In the genomic region with DNA sequence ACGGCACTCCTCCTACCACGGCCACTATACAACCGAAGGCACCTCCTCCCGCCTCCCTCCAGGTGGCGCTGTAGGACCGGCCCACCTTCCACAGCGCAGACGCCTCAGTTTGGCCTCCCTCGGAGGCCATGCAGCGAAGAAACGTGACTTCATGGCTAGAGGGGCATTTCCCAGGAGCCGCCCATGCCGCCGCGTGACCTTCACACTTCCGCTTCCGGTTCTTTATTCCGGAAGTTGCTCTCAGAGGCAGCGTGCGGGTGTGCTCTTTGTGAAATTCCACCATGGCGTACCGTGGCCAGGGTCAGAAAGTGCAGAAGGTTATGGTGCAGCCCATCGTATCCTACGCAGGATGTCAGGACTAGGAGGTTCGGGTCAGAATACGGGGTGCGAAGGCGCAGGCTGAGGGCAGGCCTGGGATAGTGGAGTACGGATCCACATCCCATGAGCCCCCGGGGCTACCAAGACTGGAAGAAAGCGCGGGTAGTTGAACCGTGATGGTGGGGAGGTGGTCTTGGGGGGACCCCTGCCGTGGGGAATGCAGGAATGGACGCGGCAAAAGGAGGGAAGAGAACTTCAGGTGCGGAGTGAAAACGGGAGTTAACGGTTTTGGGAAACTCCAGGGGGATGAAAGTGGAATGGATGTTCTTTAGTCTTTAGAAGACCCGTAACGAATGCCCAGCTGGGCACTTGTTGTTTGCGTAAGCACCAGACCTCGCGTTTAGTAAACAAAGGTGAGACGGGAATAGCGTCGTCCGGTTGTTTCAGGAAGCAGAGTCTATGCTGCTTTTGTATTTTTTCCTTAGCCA, we compare ENCODE assay signal across 8 cellular contexts. TPM values are rescaled to one million over a fixed set of nuclear protein-coding genes. Genes with fewer than 3 reads are reported as not detected.
DNase-seq lines count a peak whose midpoint lies in the region; ATAC-seq and TF ChIP-seq lines count a peak whose summit lies in the region.

Gene SNRPE (plus strand): TSS at position 221 of the 806 bp plus-strand sequence. CDS start 61 bp downstream, at position 282.

- TF ChIP-seq EP300 in tibial nerve (IDR thresholded peaks at IDR 0.05): peak; percentile 92 to 96

- peak within 1 kb of the TSS; percentile 77 for H3K4me2 ChIP-seq in parathyroid adenoma (ENCODE audit: low read length)

- H3K27me3 ChIP-seq in parathyroid adenoma (ENCODE audit: control insufficient read depth, insufficient read depth, low read length): no peaks in the 10 kb centered on the region
- no peaks in the 10 kb centered on the region for H3K27me3 ChIP-seq in tibial nerve

- H3K9me3 ChIP-seq in parathyroid adenoma (ENCODE audit: control insufficient read depth, low read length): no peaks in the 10 kb centered on the region
- H3K9me3 ChIP-seq in tibial nerve: no peaks in the 10 kb centered on the region

- WGBS in tibial nerve, 2 donors: 1% methylated on average over 48 of the region's 48 CpGs

- DNase-seq in NCI-H1417 (lab: John Stamatoyannopoulos, UW) (peak; percentile 95 to 100 (median 99)), SW 1271 (lab: John Stamatoyannopoulos, UW) (peak; percentile 84 to 93), Right ventricle myocardium superior (peak; percentile 94), tibial nerve (ENCODE audit: low spot score in 2 of 2) (peak; percentile 88 to 91)
- peak; percentile 89 for DNase-seq in activated naive CD8-positive, alpha-beta T cell treated with anti-CD3 and anti-CD28 coated beads, Interleukin-2, amount 50 U/mL, for 16 hours (ENCODE audit: low read depth, low spot score)

- TF ChIP-seq POLR2A in tibial nerve (IDR thresholded peaks at IDR 0.05): peak; percentile 29 to 72

- H3K4me1 ChIP-seq in parathyroid adenoma (peaks cover 4% of the 10 kb centered on the region), tibial nerve (peaks cover 0 to 28% (median 12%) of the 10 kb centered on the region in 4 donors)

- peak within 1 kb of the TSS; percentile 94 for H3K4me3 ChIP-seq in parathyroid adenoma (ENCODE audit: low read depth, low read length)
- peak within 1 kb of the TSS; percentile 66 to 96 (median 89) for H3K4me3 ChIP-seq in tibial nerve

- intact Hi-C loops in Right ventricle myocardium superior (cut with DNase I): no loop called here

- H2AFZ ChIP-seq in parathyroid adenoma: peak within 1 kb of the TSS; percentile 77

- no peaks in the 10 kb centered on the region for H3K79me2 ChIP-seq in parathyroid adenoma

- H3K27ac ChIP-seq in parathyroid adenoma: peak within 1 kb of the TSS; percentile 54
- H3K27ac ChIP-seq in tibial nerve: peak within 1 kb of the TSS in 3 of 4 donors; percentile 51 to 79 (median 72)

- H3K9ac ChIP-seq in parathyroid adenoma: peak within 1 kb of the TSS; percentile 2

- ATAC-seq in HG02763 (IDR thresholded peaks at IDR 0.05; ENCODE audit: unreplicated experiment) (peak; percentile 95), Right ventricle myocardium superior (ENCODE audit: poor library complexity) (peak; percentile 99)

- TF ChIP-seq CTCF in GM12874 (IDR thresholded peaks at IDR 0.05; ENCODE audit: insufficient read depth, low read depth, low read length): peak; percentile 91
- TF ChIP-seq CTCF in parathyroid adenoma (IDR thresholded peaks at IDR 0.05): peak; percentile 95
- peak; percentile 92 to 97 (median 95) for TF ChIP-seq CTCF in tibial nerve (IDR thresholded peaks at IDR 0.05)

- H3K36me3 ChIP-seq in parathyroid adenoma (ENCODE audit: control insufficient read depth, insufficient read depth, low read length) (no peaks in the 10 kb centered on the region), tibial nerve (peaks cover 0 to 34% (median 0%) of the 10 kb centered on the region in 3 donors)

RNA-seq across cellular contexts. Expression of gene SNRPE, which starts in this region (rescaled TPM):
- total RNA-seq in Right ventricle myocardium superior (51.4 TPM), tibial nerve (10 to 100 TPM; 31.5 to 86.3 (median 41.8) TPM)

Comparison
In these comparisons a context has a peak if more than half of its experiments do, and no peak if none do; other contexts are left out.
1. Peak in every context shown above with its lines: DNase-seq, ATAC-seq, H3K4me3 ChIP-seq and H3K27ac ChIP-seq.